ENCODE assay signal across 22 cellular contexts in the genomic region with DNA sequence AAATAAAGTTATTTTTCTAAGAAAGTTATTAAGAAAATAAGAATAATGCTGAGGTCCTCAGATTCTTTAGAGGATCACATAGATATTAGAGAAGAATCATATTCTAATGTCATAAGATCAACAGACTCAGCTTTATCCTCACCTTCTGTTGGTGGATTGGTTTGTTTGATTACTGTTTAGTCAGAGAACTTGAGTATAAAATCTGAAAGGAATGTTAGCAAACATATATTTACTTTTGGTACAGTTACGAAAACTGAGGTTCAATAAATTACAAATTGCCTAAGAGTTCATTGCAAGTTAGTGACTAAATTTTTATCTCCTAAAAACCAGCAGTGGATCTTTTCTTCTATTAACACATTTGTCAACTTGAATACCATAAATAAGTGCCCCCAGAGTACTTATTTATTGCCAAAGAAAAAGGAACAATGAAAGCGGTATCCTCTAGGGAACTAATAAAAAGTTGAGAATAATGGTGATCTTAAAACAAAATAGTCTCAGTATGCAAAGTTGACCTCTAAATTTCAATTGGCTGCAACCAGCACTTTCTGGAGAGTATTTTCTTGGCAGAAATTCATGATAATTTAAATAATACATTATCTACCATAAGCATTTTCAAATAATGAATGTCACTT.
"Had no signal": no experiment of that assay in that cellular context is flagged by ENCODE, and none has a peak within 500 bp of the region (broad histone marks: within the 10 kb centered on the region; RNA-seq: fewer than 3 reads in every experiment).

No MANE protein-coding gene starts in this region.

- H3K4me2 ChIP-seq: PC-9 had no signal

- H2AFZ ChIP-seq: PC-9 had no signal

- H3K27ac ChIP-seq: HL-60, PC-9, Peyer's patch, SJCRH30 had no signal

- ATAC-seq: Right ventricle myocardium inferior had no signal

- H3K36me3 ChIP-seq: Peyer's patch, SJCRH30 had no signal

- H3K4me1 ChIP-seq: Peyer's patch, SJCRH30 had no signal

- H3K9me3 ChIP-seq: Peyer's patch, SJCRH30 had no signal

- H3K27me3 ChIP-seq: Peyer's patch, SJCRH30 had no signal

- H3K4me3 ChIP-seq: PC-9, Peyer's patch, SJCRH30 had no signal

- DNase-seq: KBM-7, MV-4-11, NCI-H1048, NCI-H1105 treated with DMSO at 0.1 percent for 48 hours, NCI-H1417 treated with DMSO at 0.1 percent for 48 hours, NCI-H146, NCI-H1694 treated with DMSO at 0.1 percent for 48 hours, NCI-H1930, NCI-H2081, NCI-H2107, NCI-H2227 treated with DMSO at 0.1 percent for 48 hours, NCI-H446, NCI-H510A, NCI-H524 treated with DMSO at 0.1 percent for 48 hours, NCI-H69, NCI-H774, PC-9, Peyer's patch, SHP77 treated with DMSO at 0.1 percent for 48 hours, SJCRH30 had no signal
